In the genomic region with DNA sequence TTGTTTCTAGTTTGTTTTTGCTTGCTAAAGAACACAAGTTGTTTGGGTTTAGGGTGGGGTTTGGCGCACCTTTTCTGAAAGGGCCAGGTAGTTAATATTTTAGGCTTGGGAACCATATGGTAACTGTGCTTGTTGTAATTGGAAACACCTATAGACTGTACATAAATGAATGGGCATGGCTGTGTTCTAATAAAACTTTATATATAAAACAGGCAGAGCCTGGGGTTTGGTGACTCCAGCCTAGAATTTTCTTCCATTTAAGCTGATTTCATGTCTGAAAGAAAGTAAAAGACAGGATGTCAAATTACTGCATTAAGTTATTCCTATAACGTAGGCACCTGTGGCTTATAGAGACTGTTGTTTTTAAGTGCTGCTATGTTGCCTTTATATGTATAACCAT, we compare ENCODE assay signal across 24 cellular contexts. TPM values are rescaled to one million over a fixed set of nuclear protein-coding genes. Genes with fewer than 3 reads are reported as not detected.
DNase-seq lines count a peak whose midpoint lies in the region; ATAC-seq and TF ChIP-seq lines count a peak whose summit lies in the region.
"Had no signal": no experiment of that assay in that cellular context is flagged by ENCODE, and none has a peak within 500 bp of the region (broad histone marks: within the 10 kb centered on the region; RNA-seq: fewer than 3 reads in every experiment).

No MANE protein-coding gene starts in this region.

- TF ChIP-seq CTCF in gastroesophageal sphincter (IDR thresholded peaks at IDR 0.05) (no peak), sigmoid colon (IDR thresholded peaks at IDR 0.05) (no peak)

- H3K36me3 ChIP-seq in CD4-positive, alpha-beta memory T cell (ENCODE audit: insufficient read depth, low read length), result peaks cover 6% of the 10 kb centered on the region
- H3K36me3 ChIP-seq in gastroesophageal sphincter (peaks cover 0 to 45% of the 10 kb centered on the region in 2 donors), sigmoid colon (peaks cover 0 to 22% (median 2%) of the 10 kb centered on the region in 4 donors)
- H3K36me3 ChIP-seq: neural progenitor cell had no signal

- peak overlapping the region; percentile 24 to 84 (median 77) for H3K27ac Mint-ChIP-seq in CD4-positive, alpha-beta memory T cell
- H3K27ac Mint-ChIP-seq in T-cell, result peak overlapping the region; percentile 69 to 80
- no peak overlapping the region for H3K27ac Mint-ChIP-seq in T-helper 2 cell treated with Interferon-gamma antibody and Interleukin-4, amounts not matched to agents 5 μg/mL and 100 μg/mL, for 36 hours
- H3K27ac Mint-ChIP-seq: neural progenitor cell; T-helper 1 cell treated with Interleukin-12 subunit alpha and Interleukin-12 subunit beta and Interleukin-4 antibody, amounts not matched to agents 30 μg/mL and 1 μg/mL, for 36 hours had no signal

- TF ChIP-seq POLR2A in gastroesophageal sphincter (IDR thresholded peaks at IDR 0.05) (no peak), sigmoid colon (IDR thresholded peaks at IDR 0.05) (no peak)

- no peaks in the 10 kb centered on the region for H3K9me3 Mint-ChIP-seq in CD4-positive, alpha-beta memory T cell
- no peaks in the 10 kb centered on the region for H3K9me3 Mint-ChIP-seq in T-cell
- H3K9me3 Mint-ChIP-seq in T-helper 2 cell treated with Interferon-gamma antibody and Interleukin-4, amounts not matched to agents 5 μg/mL and 100 μg/mL, for 36 hours, result no peaks in the 10 kb centered on the region
- H3K9me3 Mint-ChIP-seq: activated B cell treated with CpG ODN at 0.5 μM for 24 hours; neural progenitor cell; T-helper 1 cell treated with Interleukin-12 subunit alpha and Interleukin-12 subunit beta and Interleukin-4 antibody, amounts not matched to agents 30 μg/mL and 1 μg/mL, for 36 hours had no signal

- no peak overlapping the region for H3K4me3 Mint-ChIP-seq in CD4-positive, alpha-beta memory T cell
- no peak overlapping the region for H3K4me3 Mint-ChIP-seq in T-cell
- H3K4me3 Mint-ChIP-seq in T-helper 2 cell treated with Interferon-gamma antibody and Interleukin-4, amounts not matched to agents 5 μg/mL and 100 μg/mL, for 36 hours, result no peak overlapping the region
- H3K4me3 Mint-ChIP-seq: activated B cell treated with CpG ODN at 0.5 μM for 24 hours; neural progenitor cell; T-helper 1 cell treated with Interleukin-12 subunit alpha and Interleukin-12 subunit beta and Interleukin-4 antibody, amounts not matched to agents 30 μg/mL and 1 μg/mL, for 36 hours had no signal

- no peaks in the 10 kb centered on the region for H3K9me3 ChIP-seq in CD4-positive, alpha-beta memory T cell (ENCODE audit: control insufficient read depth in 1 of 2, low read length in 2 of 2)
- H3K9me3 ChIP-seq in gastroesophageal sphincter, result no peaks in the 10 kb centered on the region
- no peaks in the 10 kb centered on the region for H3K9me3 ChIP-seq in sigmoid colon
- H3K9me3 ChIP-seq: HAP-1 had no signal

- H3K36me3 Mint-ChIP-seq in CD4-positive, alpha-beta memory T cell, result peaks cover 6 to 39% of the 10 kb centered on the region in 2 donors
- H3K36me3 Mint-ChIP-seq in T-cell, result peaks cover 11% of the 10 kb centered on the region
- peaks cover 35% of the 10 kb centered on the region for H3K36me3 Mint-ChIP-seq in T-helper 2 cell treated with Interferon-gamma antibody and Interleukin-4, amounts not matched to agents 5 μg/mL and 100 μg/mL, for 36 hours (ENCODE audit: low read depth)

- CTCF ChIA-PET in CD4-positive, alpha-beta memory T cell (lab: Charles Lee; ENCODE audit: partially characterized antibody), result interaction anchor here (0.6 to 5.7 kb wide), 38 partner anchors 7 to 572 kb away, joined by 3 to 144 read pairs (median 8); partner anchors contain the start of genes MAPK14 and SLC26A8
- CTCF ChIA-PET in T-cell (lab: Charles Lee), result interaction anchor here (0.5 to 5.5 kb wide), 25 partner anchors 8 to 278 kb away, joined by 3 to 65 read pairs (median 4); partner anchors contain the start of genes MAPK14 (in 2 of the 2) and SLC26A8 (in 1 of the 2)

- POLR2A ChIA-PET in CD4-positive, alpha-beta memory T cell (lab: Charles Lee; ENCODE audit: partially characterized antibody), result interaction anchor here (1.5 to 8.4 kb wide), 5 partner anchors 11 to 104 kb away, joined by 6 to 108 read pairs (median 8); partner anchors contain the start of gene MAPK14
- POLR2A ChIA-PET in T-cell (lab: Charles Lee), result interaction anchor here (0.6 to 1.1 kb wide), 3 partner anchors 28 to 101 kb away, joined by 3 to 10 read pairs (median 3); no protein-coding TSS in a partner anchor

- no peak overlapping the region for H3K4me3 ChIP-seq in CD4-positive, alpha-beta memory T cell (ENCODE audit: low read length in 2 of 2)
- H3K4me3 ChIP-seq in gastroesophageal sphincter (no peak overlapping the region), sigmoid colon (no peak overlapping the region)
- H3K4me3 ChIP-seq: HAP-1, neural progenitor cell had no signal

- H3K27me3 ChIP-seq in CD4-positive, alpha-beta memory T cell (ENCODE audit: insufficient read depth, low read length), result no peaks in the 10 kb centered on the region
- H3K27me3 ChIP-seq in gastroesophageal sphincter (no peaks in the 10 kb centered on the region), sigmoid colon (no peaks in the 10 kb centered on the region)
- H3K27me3 ChIP-seq: neural progenitor cell had no signal

- H3K27ac ChIP-seq in CD4-positive, alpha-beta memory T cell (ENCODE audit: low read depth, low read length), result peak overlapping the region; percentile 39
- H3K27ac ChIP-seq in gastroesophageal sphincter (peak overlapping the region; percentile 51 to 66 (median 58)), sigmoid colon (peak overlapping the region in 3 of 4 donors; percentile 45 to 61 (median 53))
- H3K27ac ChIP-seq: neural progenitor cell had no signal

- WGBS in gastroesophageal sphincter (ENCODE audit: low coverage in 1 of 2), 2 donors, result 93 to 100% methylated on average over 2 of the region's 2 CpGs
- 72 to 88% methylated on average over 2 of the region's 2 CpGs for WGBS in sigmoid colon, 2 donors

- ATAC-seq in T-cell (replicated peaks in 1 of 4) (no peak), gastroesophageal sphincter (no peak), GM19455 (IDR thresholded peaks at IDR 0.05; ENCODE audit: unreplicated experiment) (no peak)

- intact Hi-C loops in CD4-positive, alpha-beta memory T cell (cut with micrococcal nuclease), result loop anchor here (2.0 kb wide), 2 partner anchors 27 to 37 kb away; partner anchors contain the start of gene MAPK13
- intact Hi-C loops in sigmoid colon (cut with DNase I), result no loop called here

- TF ChIP-seq EP300 in gastroesophageal sphincter (IDR thresholded peaks at IDR 0.05) (no peak), sigmoid colon (IDR thresholded peaks at IDR 0.05) (no peak)

- H3K4me1 ChIP-seq in CD4-positive, alpha-beta memory T cell (ENCODE audit: insufficient read depth, low read length), result peaks cover 21% of the 10 kb centered on the region
- H3K4me1 ChIP-seq in gastroesophageal sphincter, result peaks cover 0 to 19% (median 2%) of the 10 kb centered on the region in 3 donors
- H3K4me1 ChIP-seq in sigmoid colon, result peaks cover 0 to 21% (median 11%) of the 10 kb centered on the region in 4 donors
- H3K4me1 ChIP-seq: HAP-1 had no signal

- peaks cover 12 to 21% (median 18%) of the 10 kb centered on the region in 4 donors for H3K4me1 Mint-ChIP-seq in CD4-positive, alpha-beta memory T cell
- H3K4me1 Mint-ChIP-seq in T-cell, result peaks cover 24 to 32% (median 26%) of the 10 kb centered on the region in 3 donors
- H3K4me1 Mint-ChIP-seq in T-helper 2 cell treated with Interferon-gamma antibody and Interleukin-4, amounts not matched to agents 5 μg/mL and 100 μg/mL, for 36 hours (ENCODE audit: low read depth), result peaks cover 16% of the 10 kb centered on the region

- DNase-seq in CD4-positive, alpha-beta memory T cell, result no peak
- no peak for DNase-seq in T-cell
- DNase-seq in sigmoid colon, result no peak
- no peak for DNase-seq in stimulated activated CD4-positive, alpha-beta T cell treated with anti-CD3 and anti-CD28 coated beads, Interleukin-4, amount 100 ng/mL, for 24 hours
- DNase-seq in T-helper 2 cell treated with Interferon-gamma antibody and Interleukin-4, amounts not matched to agents 5 μg/mL and 100 μg/mL, for 36 hours (ENCODE audit: low spot score), result no peak
- DNase-seq in NCI-H1092 treated with DMSO at 0.1 percent for 48 hours (lab: John Stamatoyannopoulos, UW), result no peak
- DNase-seq: activated B cell treated with CpG ODN at 0.5 μM for 24 hours; activated gamma-delta T cell; amygdala; caudate nucleus; effector CD4-positive, alpha-beta T cell; islet precursor cell; KG1; NCI-H1048; NCI-H2107; NCI-H524 treated with DMSO at 0.1 percent for 48 hours; SIG-M5; stimulated activated naive CD4-positive, alpha-beta T cell treated with Interleukin-2 at 50 U/mL for 16 hours; trophoblast cell had no signal

- H3K27me3 Mint-ChIP-seq in CD4-positive, alpha-beta memory T cell, result no peaks in the 10 kb centered on the region
- no peaks in the 10 kb centered on the region for H3K27me3 Mint-ChIP-seq in T-cell
- H3K27me3 Mint-ChIP-seq in T-helper 2 cell treated with Interferon-gamma antibody and Interleukin-4, amounts not matched to agents 5 μg/mL and 100 μg/mL, for 36 hours (ENCODE audit: low read depth), result no peaks in the 10 kb centered on the region
- H3K27me3 Mint-ChIP-seq: activated B cell treated with CpG ODN at 0.5 μM for 24 hours had no signal

RNA-seq across cellular contexts. Expression of gene MAPK13, which starts 36.1 kb away (rescaled TPM):
- total RNA-seq in CD4-positive, alpha-beta memory T cell, result 10 to 100 TPM; 29.6 to 30.4 TPM
- polyA plus RNA-seq in CD4-positive, alpha-beta memory T cell, result 10 to 100 TPM; 29.1 to 36.8 TPM
- total RNA-seq in T-cell (10 to 100 TPM; 38.2 to 45.6 (median 44.1) TPM), gastroesophageal sphincter (1 to 10 TPM; 1.4 to 8.4 (median 3.1) TPM), sigmoid colon (1 to 10 TPM; 1.8 to 3.6 (median 2.8) TPM)
- polyA plus RNA-seq in sigmoid colon, result 100 to 1,000 TPM; 110 to 159 (median 151) TPM
